8 cellular contexts compared by ENCODE assay signal in genomic region chr17:82592751-82593589, GRCh38. TPM values are rescaled to one million over a fixed set of nuclear protein-coding genes. Genes with fewer than 3 reads are reported as not detected.
DNase-seq lines count a peak whose midpoint lies in the region; ATAC-seq and TF ChIP-seq lines count a peak whose summit lies in the region.

No MANE protein-coding gene starts in this region.

- DNase-seq in AML-193 (lab: John Stamatoyannopoulos, UW) (peak; percentile 41 to 44), SHP77 treated with DMSO at 0.1 percent for 48 hours (lab: John Stamatoyannopoulos, UW) (peak; percentile 68), testis (peak; percentile 86)
- peak; percentile 75 for DNase-seq in activated naive CD4-positive, alpha-beta T cell treated with anti-CD3 and anti-CD28 coated beads for 36 hours

- CTCF ChIA-PET in activated naive CD4-positive, alpha-beta T cell treated with anti-CD3 and anti-CD28 coated beads for 36 hours (lab: Charles Lee): no interaction called here

- ATAC-seq in gastroesophageal sphincter (peak; percentile 71), GM18520 (IDR thresholded peaks at IDR 0.05; ENCODE audit: unreplicated experiment) (no peak)

- TF ChIP-seq CTCF in gastroesophageal sphincter (IDR thresholded peaks at IDR 0.05) (no peak), neutrophil (IDR thresholded peaks at IDR 0.05) (no peak), testis (IDR thresholded peaks at IDR 0.05) (no peak)

- TF ChIP-seq POLR2A in gastroesophageal sphincter (IDR thresholded peaks at IDR 0.05): no peak
- no peak for TF ChIP-seq POLR2A in testis (IDR thresholded peaks at IDR 0.05)

- H3K27me3 ChIP-seq in HUES48 (ENCODE audit: control insufficient read depth, insufficient read depth, low read length) (no peaks in the 10 kb centered on the region), gastroesophageal sphincter (no peaks in the 10 kb centered on the region), neutrophil (no peaks in the 10 kb centered on the region), testis (no peaks in the 10 kb centered on the region)

- H3K4me3 Mint-ChIP-seq in activated naive CD4-positive, alpha-beta T cell treated with anti-CD3 and anti-CD28 coated beads for 36 hours: peak overlapping the region; percentile 68

- no peaks in the 10 kb centered on the region for H3K9me3 Mint-ChIP-seq in activated naive CD4-positive, alpha-beta T cell treated with anti-CD3 and anti-CD28 coated beads for 36 hours

- no peaks in the 10 kb centered on the region for H3K27me3 Mint-ChIP-seq in activated naive CD4-positive, alpha-beta T cell treated with anti-CD3 and anti-CD28 coated beads for 36 hours (ENCODE audit: low read depth)

- H3K27ac ChIP-seq in HUES48 (ENCODE audit: low read depth, low read length): peak overlapping the region; percentile 24
- peak overlapping the region; percentile 85 to 94 (median 91) for H3K27ac ChIP-seq in gastroesophageal sphincter
- peak overlapping the region; percentile 86 for H3K27ac ChIP-seq in neutrophil
- H3K27ac ChIP-seq in testis: peak overlapping the region; percentile 83 to 92

- 36 to 46% methylated on average over 3 to 8 of the region's 30 CpGs for WGBS in gastroesophageal sphincter (ENCODE audit: low coverage in 1 of 2), 2 donors
- WGBS in testis, 2 donors: 31 to 32% methylated on average over 20 to 30 of the region's 30 CpGs

- peak overlapping the region; percentile 86 for H3K27ac Mint-ChIP-seq in activated naive CD4-positive, alpha-beta T cell treated with anti-CD3 and anti-CD28 coated beads for 36 hours

- no peak for TF ChIP-seq EP300 in gastroesophageal sphincter (IDR thresholded peaks at IDR 0.05)

- H3K9me3 ChIP-seq in HUES48 (ENCODE audit: control insufficient read depth, insufficient read depth, low read length): no peaks in the 10 kb centered on the region
- H3K9me3 ChIP-seq in gastroesophageal sphincter: no peaks in the 10 kb centered on the region
- H3K9me3 ChIP-seq in neutrophil: no peaks in the 10 kb centered on the region
- no peaks in the 10 kb centered on the region for H3K9me3 ChIP-seq in testis

- peaks cover 14% of the 10 kb centered on the region for H3K36me3 Mint-ChIP-seq in activated naive CD4-positive, alpha-beta T cell treated with anti-CD3 and anti-CD28 coated beads for 36 hours (ENCODE audit: low read depth)

- peaks cover 55% of the 10 kb centered on the region for H3K36me3 ChIP-seq in HUES48 (ENCODE audit: control insufficient read depth, insufficient read depth, low read length)
- H3K36me3 ChIP-seq in gastroesophageal sphincter: peaks cover 0 to 40% of the 10 kb centered on the region in 2 donors
- H3K36me3 ChIP-seq in neutrophil: peaks cover 34% of the 10 kb centered on the region
- no peaks in the 10 kb centered on the region for H3K36me3 ChIP-seq in testis (ENCODE audit: low read depth, missing control alignments)

- no peaks in the 10 kb centered on the region; the same call in 1 of the 2 replicates for H3K4me1 ChIP-seq in HUES48 (ENCODE audit: control insufficient read depth, insufficient read depth, low read length)
- peaks cover 0 to 51% (median 33%) of the 10 kb centered on the region in 3 donors for H3K4me1 ChIP-seq in gastroesophageal sphincter
- H3K4me1 ChIP-seq in neutrophil (ENCODE audit: control insufficient read depth in 1 of 2, insufficient read depth in 1 of 2, low read depth in 1 of 2, low read length in 1 of 2): peaks cover 35% of the 10 kb centered on the region in 2 experiments
- H3K4me1 ChIP-seq in testis: peaks cover 21% of the 10 kb centered on the region

- H3K4me3 ChIP-seq in HUES48 (ENCODE audit: low read depth, low read length): peak overlapping the region; percentile 20; the same call in 1 of the 2 replicates
- peak overlapping the region; percentile 61 for H3K4me3 ChIP-seq in gastroesophageal sphincter
- peak overlapping the region; percentile 50 to 55 for H3K4me3 ChIP-seq in neutrophil (ENCODE audit: low read depth in 1 of 2, low read length in 1 of 2)
- H3K4me3 ChIP-seq in testis: peak overlapping the region; percentile 31 to 32

- intact Hi-C loops in activated naive CD4-positive, alpha-beta T cell treated with anti-CD3 and anti-CD28 coated beads for 36 hours (cut with micrococcal nuclease): no loop called here
- intact Hi-C loops in testis (cut with DNase I; ENCODE audit: low total_unique reads): no loop called here

- H3K4me1 Mint-ChIP-seq in activated naive CD4-positive, alpha-beta T cell treated with anti-CD3 and anti-CD28 coated beads for 36 hours (ENCODE audit: low read depth): peaks cover 39% of the 10 kb centered on the region

- no peak overlapping the region for H3K9ac ChIP-seq in HUES48 (ENCODE audit: low read depth, low read length)

RNA-seq across cellular contexts. Expression of gene WDR45B, which starts 55.3 kb away (rescaled TPM):
- total RNA-seq in activated naive CD4-positive, alpha-beta T cell treated with anti-CD3 and anti-CD28 coated beads for 36 hours: 10 to 100 TPM; 23.2 to 25.0 TPM
- total RNA-seq in gastroesophageal sphincter (10 to 100 TPM; 70.8 to 77.4 (median 76.4) TPM), testis (100 to 1,000 TPM; 163 to 165 TPM)
- 142 TPM for polyA plus RNA-seq in testis (ENCODE audit: insufficient read depth, low read depth, low replicate concordance)

Comparison
In these comparisons a context has a peak if more than half of its experiments do, and no peak if none do; other contexts are left out.
1. H3K27ac ChIP-seq: peak in every context shown above with its lines; median percentile 91 in gastroesophageal sphincter; 88 in testis; 86 in neutrophil; 24 in HUES48.